In the genomic region with DNA sequence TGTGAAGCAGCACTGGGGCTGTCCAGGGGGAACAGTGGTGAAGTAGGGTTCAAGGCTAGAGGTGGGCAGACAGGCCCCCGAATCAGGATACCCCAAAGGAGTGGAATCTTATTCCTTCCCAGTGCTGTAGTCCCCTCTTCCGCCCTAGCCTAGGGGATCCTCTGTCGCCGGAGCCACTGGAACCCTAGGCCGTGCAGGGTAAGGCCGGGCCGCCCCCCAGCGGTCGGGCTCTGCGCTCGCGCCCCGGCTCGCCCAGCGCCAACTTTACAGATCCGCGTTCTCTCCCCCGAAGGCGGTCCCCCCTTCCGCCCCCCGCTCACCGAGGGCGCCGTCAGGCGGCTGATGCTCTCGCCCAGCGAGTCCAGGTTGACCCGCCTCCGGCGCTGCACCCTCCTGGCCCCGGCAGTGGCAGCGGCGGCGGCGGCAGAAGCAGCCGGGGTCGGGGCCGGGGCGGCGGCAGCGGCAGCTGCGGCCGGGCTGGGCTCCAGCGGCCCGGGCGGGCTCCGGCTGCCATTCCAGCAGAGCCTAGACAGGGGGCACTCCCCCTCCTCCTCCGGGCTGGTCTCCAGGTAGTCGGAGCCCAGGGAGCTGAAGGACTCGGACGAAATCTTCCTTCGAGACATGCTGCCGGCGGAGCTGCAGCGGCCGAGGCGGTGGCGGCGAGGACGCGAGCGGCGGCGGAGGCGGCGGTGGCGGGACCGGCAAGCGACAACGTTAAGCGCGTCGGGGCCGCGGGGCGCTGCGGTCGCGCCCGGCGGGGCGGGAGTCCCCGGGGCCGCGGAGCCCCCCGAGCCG, we compare ENCODE assay signal across 1 cellular context.
TF ChIP-seq lines count a peak whose summit lies in the region.

No MANE protein-coding gene starts in this region.

TF ChIP-seq in WTC11, 78 proteins besides CTCF, POLR2A, EP300 and RAD21:
- TF ChIP-seq ZNF532 (CRISPR knock-in tag; IDR thresholded peaks at IDR 0.05; ENCODE audit: borderline replicate concordance), result no peak
- TF ChIP-seq, protein P1, sequence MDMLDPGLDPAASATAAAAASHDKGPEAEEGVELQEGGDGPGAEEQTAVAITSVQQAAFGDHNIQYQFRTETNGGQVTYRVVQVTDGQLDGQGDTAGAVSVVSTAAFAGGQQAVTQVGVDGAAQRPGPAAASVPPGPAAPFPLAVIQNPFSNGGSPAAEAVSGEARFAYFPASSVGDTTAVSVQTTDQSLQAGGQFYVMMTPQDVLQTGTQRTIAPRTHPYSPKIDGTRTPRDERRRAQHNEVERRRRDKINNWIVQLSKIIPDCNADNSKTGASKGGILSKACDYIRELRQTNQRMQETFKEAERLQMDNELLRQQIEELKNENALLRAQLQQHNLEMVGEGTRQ (CRISPR knock-in tag; IDR thresholded peaks at IDR 0.05), result no peak
- no peak for TF ChIP-seq JAZF1 (CRISPR knock-in tag; IDR thresholded peaks at IDR 0.05)
- TF ChIP-seq, protein P2, sequence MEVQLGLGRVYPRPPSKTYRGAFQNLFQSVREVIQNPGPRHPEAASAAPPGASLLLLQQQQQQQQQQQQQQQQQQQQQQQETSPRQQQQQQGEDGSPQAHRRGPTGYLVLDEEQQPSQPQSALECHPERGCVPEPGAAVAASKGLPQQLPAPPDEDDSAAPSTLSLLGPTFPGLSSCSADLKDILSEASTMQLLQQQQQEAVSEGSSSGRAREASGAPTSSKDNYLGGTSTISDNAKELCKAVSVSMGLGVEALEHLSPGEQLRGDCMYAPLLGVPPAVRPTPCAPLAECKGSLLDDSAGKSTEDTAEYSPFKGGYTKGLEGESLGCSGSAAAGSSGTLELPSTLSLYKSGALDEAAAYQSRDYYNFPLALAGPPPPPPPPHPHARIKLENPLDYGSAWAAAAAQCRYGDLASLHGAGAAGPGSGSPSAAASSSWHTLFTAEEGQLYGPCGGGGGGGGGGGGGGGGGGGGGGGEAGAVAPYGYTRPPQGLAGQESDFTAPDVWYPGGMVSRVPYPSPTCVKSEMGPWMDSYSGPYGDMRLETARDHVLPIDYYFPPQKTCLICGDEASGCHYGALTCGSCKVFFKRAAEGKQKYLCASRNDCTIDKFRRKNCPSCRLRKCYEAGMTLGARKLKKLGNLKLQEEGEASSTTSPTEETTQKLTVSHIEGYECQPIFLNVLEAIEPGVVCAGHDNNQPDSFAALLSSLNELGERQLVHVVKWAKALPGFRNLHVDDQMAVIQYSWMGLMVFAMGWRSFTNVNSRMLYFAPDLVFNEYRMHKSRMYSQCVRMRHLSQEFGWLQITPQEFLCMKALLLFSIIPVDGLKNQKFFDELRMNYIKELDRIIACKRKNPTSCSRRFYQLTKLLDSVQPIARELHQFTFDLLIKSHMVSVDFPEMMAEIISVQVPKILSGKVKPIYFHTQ (CRISPR knock-in tag; IDR thresholded peaks at IDR 0.05), result no peak
- TF ChIP-seq NR3C1 (CRISPR knock-in tag; conservative IDR thresholded peaks at IDR 0.05; ENCODE audit: low read depth), result no peak
- TF ChIP-seq, protein P3, sequence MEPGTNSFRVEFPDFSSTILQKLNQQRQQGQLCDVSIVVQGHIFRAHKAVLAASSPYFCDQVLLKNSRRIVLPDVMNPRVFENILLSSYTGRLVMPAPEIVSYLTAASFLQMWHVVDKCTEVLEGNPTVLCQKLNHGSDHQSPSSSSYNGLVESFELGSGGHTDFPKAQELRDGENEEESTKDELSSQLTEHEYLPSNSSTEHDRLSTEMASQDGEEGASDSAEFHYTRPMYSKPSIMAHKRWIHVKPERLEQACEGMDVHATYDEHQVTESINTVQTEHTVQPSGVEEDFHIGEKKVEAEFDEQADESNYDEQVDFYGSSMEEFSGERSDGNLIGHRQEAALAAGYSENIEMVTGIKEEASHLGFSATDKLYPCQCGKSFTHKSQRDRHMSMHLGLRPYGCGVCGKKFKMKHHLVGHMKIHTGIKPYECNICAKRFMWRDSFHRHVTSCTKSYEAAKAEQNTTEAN (CRISPR knock-in tag; IDR thresholded peaks at IDR 0.05), result no peak
- TF ChIP-seq, protein P4, sequence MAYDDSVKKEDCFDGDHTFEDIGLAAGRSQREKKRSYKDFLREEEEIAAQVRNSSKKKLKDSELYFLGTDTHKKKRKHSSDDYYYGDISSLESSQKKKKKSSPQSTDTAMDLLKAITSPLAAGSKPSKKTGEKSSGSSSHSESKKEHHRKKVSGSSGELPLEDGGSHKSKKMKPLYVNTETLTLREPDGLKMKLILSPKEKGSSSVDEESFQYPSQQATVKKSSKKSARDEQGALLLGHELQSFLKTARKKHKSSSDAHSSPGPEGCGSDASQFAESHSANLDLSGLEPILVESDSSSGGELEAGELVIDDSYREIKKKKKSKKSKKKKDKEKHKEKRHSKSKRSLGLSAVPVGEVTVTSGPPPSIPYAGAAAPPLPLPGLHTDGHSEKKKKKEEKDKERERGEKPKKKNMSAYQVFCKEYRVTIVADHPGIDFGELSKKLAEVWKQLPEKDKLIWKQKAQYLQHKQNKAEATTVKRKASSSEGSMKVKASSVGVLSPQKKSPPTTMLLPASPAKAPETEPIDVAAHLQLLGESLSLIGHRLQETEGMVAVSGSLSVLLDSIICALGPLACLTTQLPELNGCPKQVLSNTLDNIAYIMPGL (CRISPR knock-in tag; IDR thresholded peaks at IDR 0.05), result peak; percentile 90
- TF ChIP-seq FOXP1 (CRISPR knock-in tag; IDR thresholded peaks at IDR 0.05; ENCODE audit: borderline replicate concordance), result peak; percentile 60; the same call in 1 of the 2 replicates
- TF ChIP-seq MYBL2 (CRISPR knock-in tag; IDR thresholded peaks at IDR 0.05), result 0 out of 2 replicates have a peak, but pooled peaks have one; percentile 36
- TF ChIP-seq ZNF396 (CRISPR knock-in tag; IDR thresholded peaks at IDR 0.05; ENCODE audit: borderline replicate concordance), result no peak
- no peak for TF ChIP-seq GTF2I (CRISPR knock-in tag; conservative IDR thresholded peaks at IDR 0.05)
TF ChIP-seq in WTC11: peak in this region for 3.
